In genomic region chr17:4389079-4389478, GRCh38 we compare ENCODE assay signal across 26 cellular contexts. TPM values are rescaled to one million over a fixed set of nuclear protein-coding genes. Genes with fewer than 3 reads are reported as not detected.
DNase-seq lines count a peak whose midpoint lies in the region; ATAC-seq, FAIRE-seq and TF ChIP-seq lines count a peak whose summit lies in the region.
"Had no signal": no experiment of that assay in that cellular context is flagged by ENCODE, and none has a peak within 500 bp of the region (broad histone marks: within the 10 kb centered on the region; RNA-seq: fewer than 3 reads in every experiment).

No MANE protein-coding gene starts in this region.

- no peak overlapping the region for H3K4me3 ChIP-seq in HUES64 (ENCODE audit: low read length)
- no peak overlapping the region for H3K4me3 ChIP-seq in mammary epithelial cell (replicated peaks in 1 of 3; ENCODE audit: insufficient read depth in 1 of 3, low read depth in 2 of 3, low read length in 3 of 3)
- no peak overlapping the region for H3K4me3 ChIP-seq in keratinocyte (ENCODE audit: control insufficient read depth in 2 of 3, extremely low read depth in 1 of 3, insufficient read depth in 2 of 3, low read depth in 1 of 3, low read length in 3 of 3)
- H3K4me3 ChIP-seq: skin epidermis had no signal

- no peaks in the 10 kb centered on the region for H3K36me3 ChIP-seq in HUES64 (ENCODE audit: insufficient read depth, low read length)
- no peaks in the 10 kb centered on the region for H3K36me3 ChIP-seq in mammary epithelial cell (ENCODE audit: insufficient read depth, low read length)
- H3K36me3 ChIP-seq in keratinocyte (ENCODE audit: control insufficient read depth in 2 of 2, extremely low read depth in 1 of 2, insufficient read depth in 2 of 2, low read length in 2 of 2) = no peaks in the 10 kb centered on the region

- H3K9me3 ChIP-seq in HUES64 (ENCODE audit: insufficient read depth, low read depth, low read length) (no peaks in the 10 kb centered on the region), mammary epithelial cell (replicated peaks; ENCODE audit: insufficient read depth, low read length) (no peaks in the 10 kb centered on the region), keratinocyte (ENCODE audit: control insufficient read depth, low read depth, low read length) (no peaks in the 10 kb centered on the region)

- H3K27ac ChIP-seq in HUES64 (ENCODE audit: low read depth, low read length) = peak overlapping the region; percentile 46; the same call in 1 of the 2 replicates
- H3K27ac ChIP-seq in mammary epithelial cell (ENCODE audit: insufficient read depth, low read depth, low read length) = no peak overlapping the region
- H3K27ac ChIP-seq in keratinocyte (ENCODE audit: control insufficient read depth, insufficient read depth, low read length) = no peak overlapping the region
- H3K27ac ChIP-seq: skin epidermis had no signal

- no peak for ATAC-seq in activated CD4-positive, alpha-beta T cell treated with anti-CD3 and anti-CD28 coated beads for 36 hours
- no peak for ATAC-seq in GM18511 (IDR thresholded peaks at IDR 0.05; ENCODE audit: unreplicated experiment)

- no peak overlapping the region for H3K4me2 ChIP-seq in mammary epithelial cell (ENCODE audit: insufficient read depth, low read depth, low read length)
- H3K4me2 ChIP-seq in keratinocyte (ENCODE audit: control insufficient read depth, extremely low read depth, insufficient read depth, low read depth, low read length) = no peak overlapping the region

- no peaks in the 10 kb centered on the region for H3K36me3 Mint-ChIP-seq in progenitor cell of endocrine pancreas (ENCODE audit: insufficient read depth)
- no peaks in the 10 kb centered on the region for H3K36me3 Mint-ChIP-seq in activated CD4-positive, alpha-beta T cell treated with anti-CD3 and anti-CD28 coated beads for 36 hours (ENCODE audit: low read depth)
- H3K36me3 Mint-ChIP-seq: brain; CD8-positive, alpha-beta memory T cell had no signal

- H3K4me3 Mint-ChIP-seq in progenitor cell of endocrine pancreas (ENCODE audit: low read depth) = no peak overlapping the region
- H3K4me3 Mint-ChIP-seq in activated CD4-positive, alpha-beta T cell treated with anti-CD3 and anti-CD28 coated beads for 36 hours = no peak overlapping the region
- H3K4me3 Mint-ChIP-seq: brain; CD8-positive, alpha-beta memory T cell; nephron progenitor cell; stimulated activated naive CD8-positive, alpha-beta T cell treated with anti-CD3 and anti-CD28 coated beads, Interleukin-15, Interleukin-2, amounts not matched to agents 100 ng/mL and 50 ng/mL, for 24 hours; T-helper 1 cell treated with Interleukin-12 subunit alpha and Interleukin-12 subunit beta and Interleukin-4 antibody, amounts not matched to agents 30 μg/mL and 1 μg/mL, for 36 hours had no signal

- peaks cover 2% of the 10 kb centered on the region for H3K4me1 Mint-ChIP-seq in progenitor cell of endocrine pancreas (ENCODE audit: low read depth)
- no peaks in the 10 kb centered on the region for H3K4me1 Mint-ChIP-seq in activated CD4-positive, alpha-beta T cell treated with anti-CD3 and anti-CD28 coated beads for 36 hours
- H3K4me1 Mint-ChIP-seq: brain; CD8-positive, alpha-beta memory T cell had no signal

- H3K4me1 ChIP-seq in HUES64 (ENCODE audit: insufficient read depth, low read length) = peaks cover 16% of the 10 kb centered on the region
- H3K4me1 ChIP-seq in mammary epithelial cell (ENCODE audit: insufficient read depth, low read length) = peaks cover 27% of the 10 kb centered on the region
- peaks cover 28% of the 10 kb centered on the region for H3K4me1 ChIP-seq in keratinocyte (ENCODE audit: control insufficient read depth, extremely low read depth, insufficient read depth, low read length)

- H3K27me3 ChIP-seq in HUES64 (ENCODE audit: insufficient read depth, low read length) (no peaks in the 10 kb centered on the region), mammary epithelial cell (ENCODE audit: insufficient read depth, low read length) (no peaks in the 10 kb centered on the region), keratinocyte (ENCODE audit: control insufficient read depth, extremely low read depth, insufficient read depth, low read length) (no peaks in the 10 kb centered on the region)

- H3K27me3 Mint-ChIP-seq in progenitor cell of endocrine pancreas = peaks cover 3% of the 10 kb centered on the region
- no peaks in the 10 kb centered on the region for H3K27me3 Mint-ChIP-seq in activated CD4-positive, alpha-beta T cell treated with anti-CD3 and anti-CD28 coated beads for 36 hours
- H3K27me3 Mint-ChIP-seq: CD8-positive, alpha-beta memory T cell; stimulated activated naive CD8-positive, alpha-beta T cell treated with anti-CD3 and anti-CD28 coated beads, Interleukin-15, Interleukin-2, amounts not matched to agents 100 ng/mL and 50 ng/mL, for 24 hours had no signal

- CTCF ChIA-PET in mammary epithelial cell (lab: Charles Lee; ENCODE audit: low non-redundant PET) = no interaction called here
- CTCF ChIA-PET in activated CD4-positive, alpha-beta T cell treated with anti-CD3 and anti-CD28 coated beads for 36 hours (lab: Charles Lee) = interaction anchor here (1.0 kb wide), 1 partner anchor 31 kb away, joined by 3 read pairs; no protein-coding TSS in a partner anchor

- H3K79me2 ChIP-seq in mammary epithelial cell (ENCODE audit: insufficient read depth, low read length) (no peaks in the 10 kb centered on the region), keratinocyte (ENCODE audit: control insufficient read depth, insufficient read depth, low read length) (no peaks in the 10 kb centered on the region)

- in situ Hi-C loops in mammary epithelial cell (cut with MboI; ENCODE audit: low sequenced_read_pairs in 2 of 2) = no loop called here

- H2AFZ ChIP-seq in mammary epithelial cell (ENCODE audit: low read depth, low read length) (peak overlapping the region; percentile 86), keratinocyte (ENCODE audit: control insufficient read depth, low read length) (peak overlapping the region; percentile 79)

- no TSS peak for BruUV-seq in mammary epithelial cell (replicated peaks; lab: Mats Ljungman, UMichigan)

- 74% methylated on average over 8 of the region's 8 CpGs for WGBS in HUES64
- 19% methylated on average over 7 of the region's 8 CpGs for WGBS in mammary epithelial cell (ENCODE audit: low coverage, missing lambda C conversion rate)

- H3K9ac ChIP-seq in HUES64 (ENCODE audit: low read depth, low read length) (no peak overlapping the region), mammary epithelial cell (ENCODE audit: insufficient read depth, low read length) (no peak overlapping the region), keratinocyte (ENCODE audit: control insufficient read depth, extremely low read depth, insufficient read depth, low read length) (no peak overlapping the region)

- intact Hi-C loops in mammary epithelial cell (cut with micrococcal nuclease) = loop anchor here (2.0 kb wide), 1 partner anchor 22 kb away; the partner anchor contains the start of gene UBE2G1
- intact Hi-C loops in activated CD4-positive, alpha-beta T cell treated with anti-CD3 and anti-CD28 coated beads for 36 hours (cut with DNase I, micrococcal nuclease) = no loop called here

- dilution Hi-C loops in mammary epithelial cell (cut with HindIII; ENCODE audit: low sequenced_read_pairs) (no loop called here), keratinocyte (cut with MboI; ENCODE audit: extremely low pct_ligation_motif_present, low sequenced_read_pairs) (no loop called here)

- TF ChIP-seq CTCF in mammary epithelial cell (conservative IDR thresholded peaks at IDR 0.05 in 1 of 2, IDR thresholded peaks at IDR 0.05 in 1 of 2; ENCODE audit: extremely low read depth in 1 of 2, insufficient read depth in 1 of 2, low read depth in 1 of 2, low read length in 2 of 2) = no peak
- no peak for TF ChIP-seq CTCF in keratinocyte (optimal IDR thresholded peaks at IDR 0.05 in 1 of 3, IDR thresholded peaks at IDR 0.05 in 1 of 3, conservative IDR thresholded peaks at IDR 0.05 in 1 of 3; ENCODE audit: extremely low read depth in 1 of 3, insufficient read depth in 2 of 3, low read length in 3 of 3)
- TF ChIP-seq CTCF in progenitor cell of endocrine pancreas (IDR thresholded peaks at IDR 0.05; ENCODE audit: unreplicated experiment) = no peak

- no peaks in the 10 kb centered on the region for H3K9me1 ChIP-seq in keratinocyte (ENCODE audit: control insufficient read depth, extremely low read depth, insufficient read depth, low read length)

- peak overlapping the region; percentile 52 for H3K27ac Mint-ChIP-seq in progenitor cell of endocrine pancreas
- no peak overlapping the region for H3K27ac Mint-ChIP-seq in activated CD4-positive, alpha-beta T cell treated with anti-CD3 and anti-CD28 coated beads for 36 hours
- H3K27ac Mint-ChIP-seq: brain; nephron progenitor cell; stimulated activated naive CD8-positive, alpha-beta T cell treated with anti-CD3 and anti-CD28 coated beads, Interleukin-15, Interleukin-2, amounts not matched to agents 100 ng/mL and 50 ng/mL, for 24 hours; T-helper 1 cell treated with Interleukin-12 subunit alpha and Interleukin-12 subunit beta and Interleukin-4 antibody, amounts not matched to agents 30 μg/mL and 1 μg/mL, for 36 hours had no signal

- FAIRE-seq in keratinocyte (lab: Jason Lieb, UNC) = peak; percentile 32
- FAIRE-seq: endometrium had no signal

- H3K9me3 Mint-ChIP-seq in progenitor cell of endocrine pancreas (ENCODE audit: low read depth) = no peaks in the 10 kb centered on the region
- no peaks in the 10 kb centered on the region for H3K9me3 Mint-ChIP-seq in activated CD4-positive, alpha-beta T cell treated with anti-CD3 and anti-CD28 coated beads for 36 hours (ENCODE audit: low read depth)
- H3K9me3 Mint-ChIP-seq: brain; CD8-positive, alpha-beta memory T cell; nephron progenitor cell; stimulated activated naive CD8-positive, alpha-beta T cell treated with anti-CD3 and anti-CD28 coated beads, Interleukin-15, Interleukin-2, amounts not matched to agents 100 ng/mL and 50 ng/mL, for 24 hours; T-helper 1 cell treated with Interleukin-12 subunit alpha and Interleukin-12 subunit beta and Interleukin-4 antibody, amounts not matched to agents 30 μg/mL and 1 μg/mL, for 36 hours had no signal

- DNase-seq in mammary epithelial cell (peak; percentile 23), keratinocyte (ENCODE audit: low read depth, low spot score) (no peak), progenitor cell of endocrine pancreas (ENCODE audit: low spot score, unreplicated experiment) (no peak)
- no peak for DNase-seq in activated CD4-positive, alpha-beta T cell treated with anti-CD3 and anti-CD28 coated beads for 36 hours
- DNase-seq in activated T-cell treated with anti-CD3 and anti-CD28 coated beads, Interleukin-2, amount 50 U/mL, for 1 hour = no peak
- DNase-seq: activated CD4-positive, alpha-beta T cell treated with anti-CD3 and anti-CD28 coated beads, Interleukin-2, amount 50 U/mL, for 1 hour; activated CD8-positive, alpha-beta memory T cell treated with anti-CD3 and anti-CD28 coated beads, Interleukin-2, amount 50 U/mL, for 4 hours; activated effector memory CD4-positive, alpha-beta T cell treated with anti-CD3 and anti-CD28 coated beads, Interleukin-2, amount 50 U/mL, for 16 hours; CD8-positive, alpha-beta memory T cell; cortex of kidney; DMS79 treated with DMSO at 0.1 percent for 48 hours; NCI-H1417; NCI-H2107; NCI-H526 treated with DMSO at 0.1 percent for 48 hours; nephron progenitor cell; OCI-M1; SIG-M5 had no signal

- H4K20me1 ChIP-seq in mammary epithelial cell (ENCODE audit: insufficient read depth, low read length) = no peaks in the 10 kb centered on the region
- H4K20me1 ChIP-seq in keratinocyte (ENCODE audit: control insufficient read depth, extremely low read depth, insufficient read depth, low read length) = no peaks in the 10 kb centered on the region

- POLR2A ChIA-PET in activated CD4-positive, alpha-beta T cell treated with anti-CD3 and anti-CD28 coated beads for 36 hours (lab: Charles Lee) = no interaction called here

RNA-seq across cellular contexts. Expression of gene UBE2G1, which starts 22.6 kb away (rescaled TPM):
- polyA plus RNA-seq in HUES64 (2013, experiment 1 of 2) = 93.4 TPM
- polyA plus RNA-seq in HUES64 (2013, experiment 2 of 2) = 98.5 TPM
- 10 to 100 TPM; 60.8 to 93.0 TPM for total RNA-seq in mammary epithelial cell
- 38.7 TPM for polyA plus RNA-seq in mammary epithelial cell
- 34.4 TPM for polyA minus RNA-seq in mammary epithelial cell
- polyA plus RNA-seq in keratinocyte = 52.1 to 86.2 TPM (median 60.1 TPM) in 3 replicates
- polyA plus RNA-seq in keratinocyte (2011; ENCODE audit: low read depth) = 36.2 TPM
- 53.0 and 109 TPM in 2 replicates for polyA plus RNA-seq in keratinocyte (2011; cell fraction: cytosol; rRNA removed)
- polyA plus RNA-seq in keratinocyte (2011; cell fraction: nucleus; rRNA removed) = 56.5 and 67.3 TPM in 2 replicates
- polyA plus RNA-seq in keratinocyte (2012; ENCODE audit: low replicate concordance) = 63.6 and 74.0 TPM in 2 replicates
- polyA minus RNA-seq in keratinocyte = 19.1 to 49.6 TPM (median 30.4 TPM) in 3 replicates
- 77.9 TPM for polyA minus RNA-seq in keratinocyte (2011; cell fraction: cytosol; rRNA and poly(A)+ RNA removed)
- polyA minus RNA-seq in keratinocyte (2011; cell fraction: nucleus; rRNA and poly(A)+ RNA removed) = 51.2 and 60.7 TPM in 2 replicates
- total RNA-seq in progenitor cell of endocrine pancreas = 82.6 and 87.8 TPM in 2 replicates
- 10 to 100 TPM; 51.0 to 52.9 TPM for total RNA-seq in activated CD4-positive, alpha-beta T cell treated with anti-CD3 and anti-CD28 coated beads for 36 hours

RNA-seq across cellular contexts. Expression of gene SPNS3, which starts 44.7 kb away (rescaled TPM):
- not detected for polyA plus RNA-seq in HUES64 (2013, experiment 1 of 2)
- polyA plus RNA-seq in HUES64 (2013, experiment 2 of 2) = not detected
- total RNA-seq in mammary epithelial cell (not detected), progenitor cell of endocrine pancreas (not detected in 2 replicates)
- polyA plus RNA-seq in mammary epithelial cell (not detected), keratinocyte (not detected in 3 replicates)
- polyA minus RNA-seq in mammary epithelial cell (not detected), keratinocyte (not detected in 3 replicates)
- not detected for polyA plus RNA-seq in keratinocyte (2011; ENCODE audit: low read depth)
- not detected in 2 replicates for polyA plus RNA-seq in keratinocyte (2011; cell fraction: cytosol; rRNA removed)
- polyA plus RNA-seq in keratinocyte (2011; cell fraction: nucleus; rRNA removed) = not detected in 2 replicates
- not detected in 2 replicates for polyA plus RNA-seq in keratinocyte (2012; ENCODE audit: low replicate concordance)
- not detected for polyA minus RNA-seq in keratinocyte (2011; cell fraction: cytosol; rRNA and poly(A)+ RNA removed)
- not detected in 2 replicates for polyA minus RNA-seq in keratinocyte (2011; cell fraction: nucleus; rRNA and poly(A)+ RNA removed)
- 1 to 10 TPM; 6.4 to 8.4 TPM for total RNA-seq in activated CD4-positive, alpha-beta T cell treated with anti-CD3 and anti-CD28 coated beads for 36 hours
- total RNA-seq: fibroblast of villous mesenchyme, mesenteric fat pad had no signal
